Comparison of ENCODE assay signal across 8 cellular contexts in the genomic region with DNA sequence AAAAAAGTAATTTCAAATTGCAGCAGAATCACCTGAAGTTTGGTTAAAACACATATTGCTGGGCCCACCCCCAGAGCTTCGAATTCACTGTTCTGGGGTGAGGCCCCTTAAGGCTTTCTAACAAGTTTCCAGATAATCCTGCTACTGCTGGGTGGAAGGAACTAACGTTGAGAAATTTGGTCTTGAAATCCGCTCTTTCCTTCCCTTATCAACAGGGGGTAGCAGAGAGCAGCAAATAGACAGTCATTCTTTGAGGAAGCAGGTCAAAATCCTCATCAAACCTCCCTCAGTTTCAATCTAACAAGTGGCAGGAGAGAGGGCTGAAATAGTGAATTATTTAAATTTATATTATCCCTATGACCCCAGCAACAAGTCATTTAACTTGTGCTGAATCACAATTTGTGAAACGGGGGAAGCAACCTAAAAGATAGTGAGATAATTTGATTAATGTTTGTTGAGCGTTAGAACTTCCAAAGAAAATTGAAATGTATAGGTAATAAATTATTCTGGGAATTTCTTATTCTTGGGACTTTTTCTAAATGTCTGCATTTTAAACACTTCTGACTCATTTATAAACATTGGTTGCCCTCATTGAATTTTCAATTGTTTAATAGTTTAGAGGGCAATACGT. TPM values are rescaled to one million over a fixed set of nuclear protein-coding genes. Genes with fewer than 3 reads are reported as not detected.
DNase-seq lines count a peak whose midpoint lies in the region; ATAC-seq and TF ChIP-seq lines count a peak whose summit lies in the region.

No MANE protein-coding gene starts in this region.

- H3K27me3 Mint-ChIP-seq in T-helper 17 cell = no peaks in the 10 kb centered on the region
- peaks cover 1% of the 10 kb centered on the region for H3K27me3 Mint-ChIP-seq in neural crest cell (ENCODE audit: low read depth)

- no peaks in the 10 kb centered on the region for H3K9me3 Mint-ChIP-seq in neural crest cell

- ATAC-seq in GM21619 (IDR thresholded peaks at IDR 0.05; ENCODE audit: unreplicated experiment) (peak; percentile 37), T-helper 17 cell (peak; percentile 59), GM21526 (IDR thresholded peaks at IDR 0.05; ENCODE audit: low FRiP score, unreplicated experiment) (no peak), GM18519 (IDR thresholded peaks at IDR 0.05; ENCODE audit: low FRiP score, unreplicated experiment) (no peak)

- no peaks in the 10 kb centered on the region for H3K9me3 ChIP-seq in T-helper 17 cell (ENCODE audit: control insufficient read depth, low read length, poor library complexity, severe bottlenecking)

- peaks cover 8% of the 10 kb centered on the region for H3K4me1 Mint-ChIP-seq in T-helper 17 cell
- no peaks in the 10 kb centered on the region for H3K4me1 Mint-ChIP-seq in neural crest cell

- no peak overlapping the region for H3K4me3 Mint-ChIP-seq in T-helper 17 cell
- no peak overlapping the region for H3K4me3 Mint-ChIP-seq in neural crest cell

- no peaks in the 10 kb centered on the region for H3K36me3 Mint-ChIP-seq in T-helper 17 cell (ENCODE audit: low read depth)
- H3K36me3 Mint-ChIP-seq in neural crest cell (ENCODE audit: low read depth) = no peaks in the 10 kb centered on the region

- DNase-seq in D341Med (ENCODE audit: low spot score) = peak; percentile 64
- peak; percentile 62 for DNase-seq in NCI-H1694 (lab: John Stamatoyannopoulos, UW)
- no peak for DNase-seq in T-helper 17 cell
- DNase-seq in fibroblast of gingiva (ENCODE audit: low read depth) = peak; percentile 59
- peak; percentile 38 for DNase-seq in neural crest cell (ENCODE audit: low read depth, low spot score)

- H3K27ac Mint-ChIP-seq in T-helper 17 cell = no peak overlapping the region
- H3K27ac Mint-ChIP-seq in neural crest cell (ENCODE audit: unreplicated experiment) = no peak overlapping the region

- peak; percentile 80 for TF ChIP-seq CTCF in neural crest cell (conservative IDR thresholded peaks at IDR 0.05)

RNA-seq across cellular contexts. Expression of gene MALSU1, which starts 21.7 kb away (rescaled TPM):
- total RNA-seq in T-helper 17 cell = 10 to 100 TPM; 26.2 to 30.5 TPM
- total RNA-seq in neural crest cell = 56.1 and 60.9 TPM in 2 replicates

RNA-seq across cellular contexts. Expression of gene GPNMB, which starts 30.9 kb away (rescaled TPM):
- not detected for total RNA-seq in T-helper 17 cell
- not detected in 2 replicates for total RNA-seq in neural crest cell

Comparison
In these comparisons a context has a peak if more than half of its experiments do, and no peak if none do; other contexts are left out.
1. DNase-seq: peak in D341Med (single experiment), NCI-H1694 (single experiment), fibroblast of gingiva (single experiment) and neural crest cell (single experiment); none in T-helper 17 cell (0 of 3).
2. ATAC-seq: peak in GM21619 (single experiment) and T-helper 17 cell (single experiment); none in GM21526 (single experiment) and GM18519 (single experiment).